26 cellular contexts compared by ENCODE assay signal in the genomic region with DNA sequence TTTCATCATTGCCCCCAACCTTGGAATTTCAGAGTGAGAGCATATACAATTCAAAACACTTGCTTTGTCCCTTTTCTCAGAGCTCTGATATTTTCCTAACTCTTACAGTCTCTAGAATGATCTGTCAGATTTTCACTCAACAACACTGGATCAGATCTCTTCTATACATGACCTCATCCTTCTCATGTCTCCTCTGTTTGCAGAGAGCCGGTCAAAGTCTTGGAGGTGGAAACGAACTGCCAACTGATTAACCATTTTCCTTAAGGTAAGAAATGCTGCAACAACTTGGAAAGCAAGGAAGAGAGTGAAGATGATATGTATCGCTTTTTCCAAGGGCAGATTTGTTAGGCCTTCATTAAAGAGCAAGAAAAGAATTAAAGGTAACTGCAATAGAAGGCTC. TPM values are rescaled to one million over a fixed set of nuclear protein-coding genes. Genes with fewer than 3 reads are reported as not detected.
DNase-seq lines count a peak whose midpoint lies in the region; ATAC-seq, FAIRE-seq and TF ChIP-seq lines count a peak whose summit lies in the region.
"Had no signal": no experiment of that assay in that cellular context is flagged by ENCODE, and none has a peak within 500 bp of the region (broad histone marks: within the 10 kb centered on the region; RNA-seq: fewer than 3 reads in every experiment).

No MANE protein-coding gene starts in this region.

- BruUV-seq in K562 (replicated peaks; lab: Mats Ljungman, UMichigan): no TSS peak

- H3K36me3 ChIP-seq in K562 (ENCODE audit: control insufficient read depth, insufficient read depth, low read length) (no peaks in the 10 kb centered on the region), keratinocyte (ENCODE audit: control insufficient read depth in 2 of 2, extremely low read depth in 1 of 2, insufficient read depth in 2 of 2, low read length in 2 of 2) (no peaks in the 10 kb centered on the region)
- H3K36me3 ChIP-seq: BLaER1, SJCRH30 had no signal

- no peaks in the 10 kb centered on the region for H3K27me3 ChIP-seq in K562 (ENCODE audit: control insufficient read depth in 2 of 2, insufficient read depth in 2 of 2, low read length in 2 of 2)
- no peaks in the 10 kb centered on the region for H3K27me3 ChIP-seq in keratinocyte (ENCODE audit: control insufficient read depth, extremely low read depth, insufficient read depth, low read length)
- H3K27me3 ChIP-seq: SJCRH30 had no signal

- ATAC-seq in A549: no peak
- ATAC-seq in K562: no peak
- ATAC-seq in HG02623 (IDR thresholded peaks at IDR 0.05; ENCODE audit: unreplicated experiment): no peak
- no peak for ATAC-seq in activated CD8-positive, alpha-beta memory T cell treated with anti-CD3 and anti-CD28 coated beads, Interleukin-2, amount 10 ng/mL, durations not matched to agents 7 days and 5 days
- ATAC-seq in HG02973 (IDR thresholded peaks at IDR 0.05; ENCODE audit: unreplicated experiment): no peak
- ATAC-seq: PC-3, Right ventricle myocardium inferior, T-cell had no signal

- H3K4me2 ChIP-seq in A549 (no peak overlapping the region), K562 (ENCODE audit: insufficient read depth, low read length) (no peak overlapping the region), keratinocyte (ENCODE audit: control insufficient read depth, extremely low read depth, insufficient read depth, low read depth, low read length) (no peak overlapping the region)
- H3K4me2 ChIP-seq: BLaER1 had no signal

- H3K9me1 ChIP-seq in K562 (ENCODE audit: control insufficient read depth, insufficient read depth, low read length): no peaks in the 10 kb centered on the region
- H3K9me1 ChIP-seq in keratinocyte (ENCODE audit: control insufficient read depth, extremely low read depth, insufficient read depth, low read length): no peaks in the 10 kb centered on the region

- no peaks in the 10 kb centered on the region for H3K79me2 ChIP-seq in K562 (ENCODE audit: control insufficient read depth, insufficient read depth, low read length)
- no peaks in the 10 kb centered on the region for H3K79me2 ChIP-seq in keratinocyte (ENCODE audit: control insufficient read depth, insufficient read depth, low read length)

- in situ Hi-C loops in K562 (cut with MboI): no loop called here

- peak overlapping the region; percentile 91 for H3K27ac Mint-ChIP-seq in HFFc6
- no peak overlapping the region for H3K27ac Mint-ChIP-seq in activated CD8-positive, alpha-beta memory T cell treated with anti-CD3 and anti-CD28 coated beads, Interleukin-2, amount 10 ng/mL, durations not matched to agents 7 days and 5 days
- H3K27ac Mint-ChIP-seq: CD4-positive, CD25-positive, alpha-beta regulatory T cell; T-cell had no signal

- TF ChIP-seq RAD21 in A549 (conservative IDR thresholded peaks at IDR 0.05 in 1 of 2, IDR thresholded peaks at IDR 0.05 in 1 of 2) (no peak), K562 (CRISPR knock-in tag; conservative IDR thresholded peaks at IDR 0.05 in 1 of 2, IDR thresholded peaks at IDR 0.05 in 1 of 2) (no peak)

- H3K27ac ChIP-seq in A549 (peak overlapping the region; percentile 44 to 74; a peak in 5 of 6 replicates), K562 (ENCODE audit: extremely low read depth, low read depth, low read length) (peak overlapping the region; percentile 61; the same call in 1 of the 3 replicates), keratinocyte (ENCODE audit: control insufficient read depth, insufficient read depth, low read length) (no peak overlapping the region)
- H3K27ac ChIP-seq: BLaER1 had no signal

- TF ChIP-seq EP300 in A549 (IDR thresholded peaks at IDR 0.05) (no peak), K562 (IDR thresholded peaks at IDR 0.05; ENCODE audit: low read length) (no peak)

- dilution Hi-C loops in keratinocyte (cut with MboI; ENCODE audit: extremely low pct_ligation_motif_present, low sequenced_read_pairs): no loop called here

- no peaks in the 10 kb centered on the region for H3K27me3 Mint-ChIP-seq in HFFc6 (ENCODE audit: insufficient read depth)
- H3K27me3 Mint-ChIP-seq in activated CD8-positive, alpha-beta memory T cell treated with anti-CD3 and anti-CD28 coated beads, Interleukin-2, amount 10 ng/mL, durations not matched to agents 7 days and 5 days: peaks cover 18% of the 10 kb centered on the region

- peaks cover 47% of the 10 kb centered on the region for H3K4me1 Mint-ChIP-seq in HFFc6 (ENCODE audit: low read depth)
- peaks cover 3% of the 10 kb centered on the region for H3K4me1 Mint-ChIP-seq in activated CD8-positive, alpha-beta memory T cell treated with anti-CD3 and anti-CD28 coated beads, Interleukin-2, amount 10 ng/mL, durations not matched to agents 7 days and 5 days

- H3K9ac ChIP-seq in K562 (ENCODE audit: insufficient read depth in 1 of 2, low read depth in 2 of 2, low read length in 2 of 2): no peak overlapping the region
- no peak overlapping the region for H3K9ac ChIP-seq in keratinocyte (ENCODE audit: control insufficient read depth, extremely low read depth, insufficient read depth, low read length)
- H3K9ac ChIP-seq: BLaER1 had no signal

- CTCF ChIA-PET in A549 (lab: Yijun Ruan, JAX) (no interaction called here), K562 (lab: Yijun Ruan, JAX; ENCODE audit: low intra/inter-chr PET ratio) (no interaction called here)
- CTCF ChIA-PET in activated CD8-positive, alpha-beta memory T cell treated with anti-CD3 and anti-CD28 coated beads, Interleukin-2, amount 10 ng/mL, durations not matched to agents 7 days and 5 days (lab: Charles Lee): no interaction called here

- FAIRE-seq in A549 (lab: Jason Lieb, UNC) (peak; percentile 63), K562 (lab: Jason Lieb, UNC) (no peak), keratinocyte (lab: Jason Lieb, UNC) (peak; percentile 20)
- FAIRE-seq: D721Med, G401.6 had no signal

- 57% methylated on average over 3 of the region's 3 CpGs for WGBS in A549 (ENCODE audit: missing lambda C conversion rate)
- WGBS in K562 (ENCODE audit: insufficient coverage, low coverage, missing lambda C conversion rate): 89% methylated on average over 3 of the region's 3 CpGs

- H3K9me3 ChIP-seq in A549 (no peaks in the 10 kb centered on the region), K562 (replicated peaks; ENCODE audit: control insufficient read depth, insufficient read depth, low read depth, low read length) (peaks cover 3% of the 10 kb centered on the region; the same call in 1 of the 2 replicates), keratinocyte (ENCODE audit: control insufficient read depth, low read depth, low read length) (no peaks in the 10 kb centered on the region)
- H3K9me3 ChIP-seq: BLaER1, SJCRH30 had no signal

- peak overlapping the region; percentile 67; the same call in 1 of the 2 replicates for H2AFZ ChIP-seq in K562 (ENCODE audit: low read depth, low read length)
- H2AFZ ChIP-seq in keratinocyte (ENCODE audit: control insufficient read depth, low read length): no peak overlapping the region

- H4K20me1 ChIP-seq in K562 (replicated peaks; ENCODE audit: control insufficient read depth, insufficient read depth, low read length) (no peaks in the 10 kb centered on the region), keratinocyte (ENCODE audit: control insufficient read depth, extremely low read depth, insufficient read depth, low read length) (no peaks in the 10 kb centered on the region)
- H4K20me1 ChIP-seq: BLaER1 had no signal

- POLR2A ChIA-PET in A549 (lab: Yijun Ruan, JAX) (no interaction called here), K562 (lab: Yijun Ruan, JAX) (no interaction called here)

- no peak overlapping the region for H3K4me3 Mint-ChIP-seq in HFFc6
- H3K4me3 Mint-ChIP-seq in activated CD8-positive, alpha-beta memory T cell treated with anti-CD3 and anti-CD28 coated beads, Interleukin-2, amount 10 ng/mL, durations not matched to agents 7 days and 5 days: no peak overlapping the region
- H3K4me3 Mint-ChIP-seq: T-cell had no signal

- intact Hi-C loops in K562 (cut with micrococcal nuclease): no loop called here

- TF ChIP-seq POLR2A in A549 (IDR thresholded peaks at IDR 0.05; ENCODE audit: low read length): no peak
- no peak for TF ChIP-seq POLR2A in K562 (conservative IDR thresholded peaks at IDR 0.05)

- no peak overlapping the region for H3K4me3 ChIP-seq in A549
- no peak overlapping the region for H3K4me3 ChIP-seq in K562
- no peak overlapping the region for H3K4me3 ChIP-seq in keratinocyte (ENCODE audit: control insufficient read depth in 2 of 3, extremely low read depth in 1 of 3, insufficient read depth in 2 of 3, low read depth in 1 of 3, low read length in 3 of 3)
- H3K4me3 ChIP-seq: BLaER1, SJCRH30 had no signal

- H3K9me3 Mint-ChIP-seq in HFFc6: no peaks in the 10 kb centered on the region
- H3K9me3 Mint-ChIP-seq in activated CD8-positive, alpha-beta memory T cell treated with anti-CD3 and anti-CD28 coated beads, Interleukin-2, amount 10 ng/mL, durations not matched to agents 7 days and 5 days (ENCODE audit: low read depth): no peaks in the 10 kb centered on the region
- H3K9me3 Mint-ChIP-seq: CD4-positive, CD25-positive, alpha-beta regulatory T cell; T-cell had no signal

- TF ChIP-seq CTCF in A549 (IDR thresholded peaks at IDR 0.05): no peak
- no peak for TF ChIP-seq CTCF in HFFc6 (IDR thresholded peaks at IDR 0.05)
- TF ChIP-seq CTCF in K562 (IDR thresholded peaks at IDR 0.05 in 2 of 3, conservative IDR thresholded peaks at IDR 0.05 in 1 of 3; ENCODE audit: insufficient read depth in 2 of 3, low read depth in 1 of 3, low read length in 3 of 3): no peak
- TF ChIP-seq CTCF in keratinocyte (optimal IDR thresholded peaks at IDR 0.05 in 1 of 3, IDR thresholded peaks at IDR 0.05 in 1 of 3, conservative IDR thresholded peaks at IDR 0.05 in 1 of 3; ENCODE audit: extremely low read depth in 1 of 3, insufficient read depth in 2 of 3, low read length in 3 of 3): no peak

- no peaks in the 10 kb centered on the region for H3K36me3 Mint-ChIP-seq in HFFc6 (ENCODE audit: low read depth)
- H3K36me3 Mint-ChIP-seq in activated CD8-positive, alpha-beta memory T cell treated with anti-CD3 and anti-CD28 coated beads, Interleukin-2, amount 10 ng/mL, durations not matched to agents 7 days and 5 days: no peaks in the 10 kb centered on the region
- H3K36me3 Mint-ChIP-seq: CD4-positive, CD25-positive, alpha-beta regulatory T cell; T-cell had no signal

- DNase-seq in A549 (ENCODE audit: low read depth in 1 of 2, low spot score in 1 of 2): peak in 1 of 2 experiments; percentile 28
- no peak for DNase-seq in HFFc6
- DNase-seq in K562 (ENCODE audit: extremely low read depth in 1 of 4, low spot score in 3 of 4): no peak
- DNase-seq in keratinocyte (ENCODE audit: low read depth, low spot score): no peak
- no peak for DNase-seq in activated CD8-positive, alpha-beta memory T cell treated with anti-CD3 and anti-CD28 coated beads, Interleukin-2, amount 10 ng/mL, durations not matched to agents 7 days and 5 days
- DNase-seq in OCI-M2 (lab: John Stamatoyannopoulos, UW; ENCODE audit: unreplicated experiment): no peak
- DNase-seq: CD4-positive, CD25-positive, alpha-beta regulatory T cell; H7; Kasumi-1; MV-4-11; NCI-H1105; NCI-H1436 treated with DMSO at 0.1 percent for 48 hours; NCI-H187 treated with DMSO at 0.1 percent for 48 hours; NCI-H2171 treated with DMSO at 0.1 percent for 48 hours; NCI-H446; NCI-H524 treated with DMSO at 0.1 percent for 48 hours; NCI-H774; T-cell had no signal

- H3K4me1 ChIP-seq in A549: peaks cover 21% of the 10 kb centered on the region
- H3K4me1 ChIP-seq in K562 (replicated peaks in 1 of 2; ENCODE audit: control insufficient read depth in 2 of 2, insufficient read depth in 2 of 2, low read length in 2 of 2): peaks cover 7 to 23% of the 10 kb centered on the region in 2 experiments
- H3K4me1 ChIP-seq in keratinocyte (ENCODE audit: control insufficient read depth, extremely low read depth, insufficient read depth, low read length): peaks cover 6% of the 10 kb centered on the region
- H3K4me1 ChIP-seq: BLaER1 had no signal

RNA-seq across cellular contexts. Expression of gene TMEM17, which starts 4.9 kb away (rescaled TPM):
- polyA plus RNA-seq in A549 (2011; rRNA removed): 7.9 and 10.2 TPM in 2 replicates
- polyA plus RNA-seq in A549 (2012; cell fraction: cytosol; rRNA removed): 2.9 and 3.0 TPM in 2 replicates
- 1.7 and 3.3 TPM in 2 replicates for polyA plus RNA-seq in A549 (2012; cell fraction: nucleus; rRNA removed)
- 4.4 to 5.2 TPM (median 4.9 TPM) in 3 replicates for polyA plus RNA-seq in A549 (2017; fragmentation: RNase III; extraction: RNeasy Plus Mini Kit Qiagen cat#74134 plus additional on column Dnase treatment)
- polyA minus RNA-seq in A549 (2011; rRNA and poly(A)+ RNA removed): 1.6 and 1.8 TPM in 2 replicates
- 1 to 10 TPM; 2.4 to 4.4 (median 3.4) TPM for total RNA-seq in HFFc6 (2021; fragmentation: NEBNext Ultra II Directional; extraction: Animal tissue kit (Norgen Biotek cat#: 25700))
- 2.2 and 2.9 TPM in 2 replicates for total RNA-seq in K562 (2011; cell fraction: chromatin; rRNA removed; ENCODE audit: low replicate concordance)
- 1.2 and 1.7 TPM in 2 replicates for total RNA-seq in K562 (2011; cell fraction: nucleolus; rRNA removed)
- 2.8 and 3.7 TPM in 2 replicates for total RNA-seq in K562 (2011; cell fraction: nucleoplasm; rRNA removed)
- 1.0 and 1.1 TPM in 2 replicates for total RNA-seq in K562 (2014; rRNA removed)
- total RNA-seq in K562 (2014; rRNA removed; fragmentation: Illumina TruSeq; extraction: Trizol): 1.2 TPM in 2 replicates
- 0.87 and 0.91 TPM in 2 replicates for total RNA-seq in K562 (2015; rRNA removed; fragmentation: Illumina TruSeq; extraction: Trizol)
- total RNA-seq in K562 (2021): 0.58 and 1.2 TPM in 2 replicates
- polyA plus RNA-seq in K562 (2011; rRNA removed): 1.6 and 2.2 TPM in 2 replicates
- 0.94 and 1.4 TPM in 2 replicates for polyA plus RNA-seq in K562 (2011; cell fraction: cytosol; rRNA removed)
- 1.2 and 1.3 TPM in 2 replicates for polyA plus RNA-seq in K562 (2011; cell fraction: nucleus; rRNA removed)
- 0.62 and 0.89 TPM in 2 replicates for polyA plus RNA-seq in K562 (2012)
- 0.93 and 1.2 TPM in 2 replicates for polyA plus RNA-seq in K562 (2014; fragmentation: Illumina TruSeq; extraction: Trizol)
- 1 to 10 TPM in 1 of 2 experiments, under 1 TPM in 1; 0.74 to 1.6 TPM for polyA plus RNA-seq in K562 (2014; fragmentation: Nextera tagmentation; extraction: Ambion mirVana)
- polyA plus RNA-seq in K562 (2014; rRNA removed): 1.1 and 1.3 TPM in 2 replicates
- 0.78 and 1.1 TPM in 2 replicates for polyA minus RNA-seq in K562 (2011; rRNA and poly(A)+ RNA removed)
- not detected in 2 replicates for polyA minus RNA-seq in K562 (2011; cell fraction: cytosol; rRNA and poly(A)+ RNA removed)
- polyA minus RNA-seq in K562 (2011; cell fraction: nucleus; rRNA and poly(A)+ RNA removed): 0.89 and 0.94 TPM in 2 replicates
- polyA plus RNA-seq in keratinocyte: 3.3 to 5.1 TPM (median 4.1 TPM) in 3 replicates
- 0.97 TPM for polyA plus RNA-seq in keratinocyte (2011; ENCODE audit: low read depth)
- polyA plus RNA-seq in keratinocyte (2011; cell fraction: cytosol; rRNA removed): 2.5 and 4.3 TPM in 2 replicates
- polyA plus RNA-seq in keratinocyte (2011; cell fraction: nucleus; rRNA removed): 4.3 and 5.8 TPM in 2 replicates
- polyA plus RNA-seq in keratinocyte (2012; ENCODE audit: low replicate concordance): 0.83 and 3.3 TPM in 2 replicates
- polyA minus RNA-seq in keratinocyte: 0.96 to 1.3 TPM in 2 of 3 replicates, not detected in the other
- not detected for polyA minus RNA-seq in keratinocyte (2011; cell fraction: cytosol; rRNA and poly(A)+ RNA removed)
- polyA minus RNA-seq in keratinocyte (2011; cell fraction: nucleus; rRNA and poly(A)+ RNA removed): 1.3 and 1.6 TPM in 2 replicates
- under 1 TPM; 0.12 to 0.26 TPM for total RNA-seq in activated CD8-positive, alpha-beta memory T cell treated with anti-CD3 and anti-CD28 coated beads, Interleukin-2, amount 10 ng/mL, durations not matched to agents 7 days and 5 days
- total RNA-seq: CD4-positive, CD25-positive, alpha-beta regulatory T cell had no signal
- polyA plus RNA-seq: CD4-positive, CD25-positive, alpha-beta regulatory T cell had no signal
